ENCODE assay signal across 9 cellular contexts in genomic region chr17:39676198-39676819, GRCh38. TPM values are rescaled to one million over a fixed set of nuclear protein-coding genes. Genes with fewer than 3 reads are reported as not detected.
A peak's percentile ranks its signal among the peaks of the same experiment; 100 is the strongest.
DNase-seq lines count a peak whose midpoint lies in the region; ATAC-seq and TF ChIP-seq lines count a peak whose summit lies in the region.
"Had no signal": no experiment of that assay in that cellular context is flagged by ENCODE, and none has a peak within 500 bp of the region (broad histone marks: within the 10 kb centered on the region; RNA-seq: fewer than 3 reads in every experiment).

No MANE protein-coding gene starts in this region.

- no peaks in the 10 kb centered on the region for H3K36me3 Mint-ChIP-seq in activated naive CD8-positive, alpha-beta T cell
- H3K36me3 Mint-ChIP-seq in naive thymus-derived CD8-positive, alpha-beta T cell = peaks cover 0 to 2% (median 0%) of the 10 kb centered on the region in 3 donors

- no peaks in the 10 kb centered on the region for H3K4me1 ChIP-seq in foreskin keratinocyte

- H3K9me3 Mint-ChIP-seq in activated naive CD8-positive, alpha-beta T cell (ENCODE audit: low read depth) = no peaks in the 10 kb centered on the region
- H3K9me3 Mint-ChIP-seq in naive thymus-derived CD8-positive, alpha-beta T cell = no peaks in the 10 kb centered on the region

- H3K4me3 Mint-ChIP-seq in activated naive CD8-positive, alpha-beta T cell = peak overlapping the region; percentile 52
- peak overlapping the region in 9 of 10 donors; percentile 21 to 76 (median 63) for H3K4me3 Mint-ChIP-seq in naive thymus-derived CD8-positive, alpha-beta T cell

- peak; percentile 70 to 82 for ATAC-seq in naive thymus-derived CD8-positive, alpha-beta T cell
- ATAC-seq in foreskin keratinocyte = no peak
- no peak for ATAC-seq in HG02588 (IDR thresholded peaks at IDR 0.05; ENCODE audit: unreplicated experiment)
- ATAC-seq in GM21447 (IDR thresholded peaks at IDR 0.05; ENCODE audit: unreplicated experiment) = no peak

- peaks cover 61% of the 10 kb centered on the region for H3K4me1 Mint-ChIP-seq in activated naive CD8-positive, alpha-beta T cell (ENCODE audit: low read depth)
- peaks cover 33 to 76% (median 71%) of the 10 kb centered on the region in 4 donors for H3K4me1 Mint-ChIP-seq in naive thymus-derived CD8-positive, alpha-beta T cell

- no peak overlapping the region for H3K27ac ChIP-seq in foreskin keratinocyte

- POLR2A ChIA-PET in naive thymus-derived CD8-positive, alpha-beta T cell (lab: Charles Lee) = interaction anchor here (0.6 to 3.4 kb wide), 12 partner anchors 11 to 304 kb away, joined by 3 to 19 read pairs (median 4); partner anchors contain the start of genes MIEN1, PGAP3, PPP1R1B and PSMD3

- H3K27me3 ChIP-seq in foreskin keratinocyte = peaks cover 15% of the 10 kb centered on the region

- TF ChIP-seq CTCF in foreskin keratinocyte (conservative IDR thresholded peaks at IDR 0.05) = no peak

- H3K27ac Mint-ChIP-seq in activated naive CD8-positive, alpha-beta T cell = peak overlapping the region; percentile 78
- peak overlapping the region; percentile 66 to 99 (median 94) for H3K27ac Mint-ChIP-seq in naive thymus-derived CD8-positive, alpha-beta T cell

- peak; percentile 76 for DNase-seq in activated CD8-positive, alpha-beta memory T cell treated with anti-CD3 and anti-CD28 coated beads for 24 hours
- no peak for DNase-seq in activated CD8-positive, alpha-beta memory T cell treated with anti-CD3 and anti-CD28 coated beads, Interleukin-2, amount 50 U/mL, for 48 hours
- DNase-seq in NCI-H2227 treated with DMSO at 0.1 percent for 48 hours (lab: John Stamatoyannopoulos, UW) = peak; percentile 13
- peak in 9 of 10 donors; percentile 26 to 83 (median 62) for DNase-seq in naive thymus-derived CD8-positive, alpha-beta T cell
- DNase-seq in foreskin keratinocyte = no peak

- H3K27me3 Mint-ChIP-seq in activated naive CD8-positive, alpha-beta T cell = no peaks in the 10 kb centered on the region
- H3K27me3 Mint-ChIP-seq in naive thymus-derived CD8-positive, alpha-beta T cell = peaks cover 0 to 2% (median 0%) of the 10 kb centered on the region in 5 donors

RNA-seq across cellular contexts. Expression of gene PNMT, which starts 8.1 kb away (rescaled TPM):
- total RNA-seq in naive thymus-derived CD8-positive, alpha-beta T cell = 1 to 10 TPM in 1 of 2 experiments, under 1 TPM in 1; 0.91 to 1.2 TPM
- polyA plus RNA-seq in naive thymus-derived CD8-positive, alpha-beta T cell = under 1 TPM in 2 of 3 donors, not detected in 1; 0.43 to 0.64 TPM
- not detected in 2 replicates for total RNA-seq in foreskin keratinocyte
- polyA plus RNA-seq in foreskin keratinocyte = 0.06 TPM in 2 replicates
- total RNA-seq: T-helper 2 cell treated with Interferon-gamma antibody and Interleukin-4, amounts not matched to agents 100 ng/mL and 5 ng/mL, for 36 hours had no signal

RNA-seq across cellular contexts. Expression of gene TCAP, which starts 11.2 kb away (rescaled TPM):
- total RNA-seq in naive thymus-derived CD8-positive, alpha-beta T cell = 10 to 100 TPM in 1 of 2 experiments, 1 to 10 TPM in 1; 8.5 to 10.3 TPM
- under 1 TPM in 1 of 3 donors, not detected in 2; 0.11 TPM for polyA plus RNA-seq in naive thymus-derived CD8-positive, alpha-beta T cell
- 0.18 and 0.31 TPM in 2 replicates for total RNA-seq in foreskin keratinocyte
- 0.11 and 0.17 TPM in 2 replicates for polyA plus RNA-seq in foreskin keratinocyte

RNA-seq across cellular contexts. Expression of gene PGAP3, which starts 11.5 kb away (rescaled TPM):
- 10 to 100 TPM; 30.1 to 33.5 TPM for total RNA-seq in naive thymus-derived CD8-positive, alpha-beta T cell
- polyA plus RNA-seq in naive thymus-derived CD8-positive, alpha-beta T cell = 10 to 100 TPM; 14.2 to 17.7 (median 15.5) TPM
- 3.3 and 4.6 TPM in 2 replicates for total RNA-seq in foreskin keratinocyte
- 4.3 TPM in 2 replicates for polyA plus RNA-seq in foreskin keratinocyte

RNA-seq across cellular contexts. Expression of gene ERBB2, which starts 23.6 kb away (rescaled TPM):
- total RNA-seq in naive thymus-derived CD8-positive, alpha-beta T cell = 1 to 10 TPM; 5.6 to 8.7 TPM
- polyA plus RNA-seq in naive thymus-derived CD8-positive, alpha-beta T cell = 1 to 10 TPM in 2 of 3 donors, under 1 TPM in 1; 0.85 to 2.4 (median 1.5) TPM
- total RNA-seq in foreskin keratinocyte = 38.8 and 39.2 TPM in 2 replicates
- polyA plus RNA-seq in foreskin keratinocyte = 20.9 and 22.2 TPM in 2 replicates

RNA-seq across cellular contexts. Expression of gene STARD3, which starts 39.4 kb away (rescaled TPM):
- total RNA-seq in naive thymus-derived CD8-positive, alpha-beta T cell = 100 to 1,000 TPM; 154 to 167 TPM
- polyA plus RNA-seq in naive thymus-derived CD8-positive, alpha-beta T cell = 10 to 100 TPM; 37.4 to 51.6 (median 43.0) TPM
- 32.8 and 33.5 TPM in 2 replicates for total RNA-seq in foreskin keratinocyte
- 37.1 and 39.3 TPM in 2 replicates for polyA plus RNA-seq in foreskin keratinocyte

Comparison
In these comparisons a context has a peak if more than half of its experiments do, and no peak if none do; other contexts are left out.
1. DNase-seq: peak in activated CD8-positive, alpha-beta memory T cell treated with anti-CD3 and anti-CD28 coated beads for 24 hours (single experiment), NCI-H2227 treated with DMSO at 0.1 percent for 48 hours (single experiment) and naive thymus-derived CD8-positive, alpha-beta T cell (9 of 10); none in activated CD8-positive, alpha-beta memory T cell treated with anti-CD3 and anti-CD28 coated beads, Interleukin-2, amount 50 U/mL, for 48 hours (single experiment) and foreskin keratinocyte (0 of 2).
2. ATAC-seq: peak in naive thymus-derived CD8-positive, alpha-beta T cell (2 of 2); none in foreskin keratinocyte (single experiment), HG02588 (single experiment) and GM21447 (single experiment).